Comparison of ENCODE assay signal across 22 cellular contexts in genomic region chr10:78968960-78969359, GRCh38.
A peak's percentile ranks its signal among the peaks of the same experiment; 100 is the strongest.
DNase-seq lines count a peak whose midpoint lies in the region; ATAC-seq, FAIRE-seq and TF ChIP-seq lines count a peak whose summit lies in the region.
"Had no signal": no experiment of that assay in that cellular context is flagged by ENCODE, and none has a peak within 500 bp of the region (broad histone marks: within the 10 kb centered on the region; RNA-seq: fewer than 3 reads in every experiment).

No MANE protein-coding gene starts in this region.

- H2BK15ac ChIP-seq in IMR-90 (ENCODE audit: low read depth, low read length) (no peak overlapping the region), H1 (ENCODE audit: low read length) (no peak overlapping the region)

- no peak overlapping the region for H3K56ac ChIP-seq in IMR-90 (ENCODE audit: extremely low read depth, insufficient read depth, low read length)
- H3K56ac ChIP-seq in H1 (replicated peaks; ENCODE audit: insufficient read length, low read depth, low read length): no peak overlapping the region

- H4K91ac ChIP-seq in IMR-90 (ENCODE audit: insufficient read depth, low read depth, low read length) (no peak overlapping the region), H1 (replicated peaks; ENCODE audit: insufficient read length, low read length) (no peak overlapping the region)

- no peaks in the 10 kb centered on the region for H3K9me3 Mint-ChIP-seq in nephron

- H3K14ac ChIP-seq in IMR-90 (replicated peaks; ENCODE audit: low read depth, low read length) (peak overlapping the region; percentile 61; the same call in 1 of the 2 replicates), H1 (ENCODE audit: insufficient read length) (no peak overlapping the region)

- H3K18ac ChIP-seq in IMR-90 (ENCODE audit: low read depth, low read length) (no peak overlapping the region), H1 (ENCODE audit: extremely low read depth, low read length) (no peak overlapping the region)

- H3K27me3 ChIP-seq in IMR-90 (ENCODE audit: control insufficient read depth, insufficient read depth, low read length) (no peaks in the 10 kb centered on the region), H1 (replicated peaks in 1 of 4; ENCODE audit: control insufficient read depth in 3 of 4, extremely low read depth in 1 of 4, insufficient read depth in 3 of 4, low read length in 3 of 4) (peaks cover 0 to 10% (median 1%) of the 10 kb centered on the region in 4 experiments; a peak in 2 of 7 replicates), thyroid gland (no peaks in the 10 kb centered on the region)

- WGBS in IMR-90 (ENCODE audit: extremely low coverage in 2 of 2, insufficient read length in 1 of 2), 2 experiments: 100% methylated on average over 1 of the region's 4 CpGs; no CpG with 5 or more reads in 1 of the 2 experiments
- WGBS in H1 (ENCODE audit: extremely low coverage in 1 of 2, insufficient coverage in 1 of 2, insufficient read length in 1 of 2, insufficient replicate concordance in 2 of 2, low coverage in 1 of 2, low lambda C conversion rate in 2 of 2, missing lambda C conversion rate in 1 of 2), 2 experiments: 88% methylated on average over 4 of the region's 4 CpGs; no CpG with 5 or more reads in 1 of the 2 experiments
- 87 to 91% methylated on average over 4 of the region's 4 CpGs for WGBS in thyroid gland, 2 donors

- no peak for FAIRE-seq in H1 (lab: Jason Lieb, UNC)
- FAIRE-seq: HTR-8/SVneo had no signal

- peaks cover 29% of the 10 kb centered on the region for H3K4me1 ChIP-seq in IMR-90 (ENCODE audit: control insufficient read depth, insufficient read depth, low read length)
- peaks cover 6 to 30% (median 25%) of the 10 kb centered on the region in 4 experiments for H3K4me1 ChIP-seq in H1 (replicated peaks in 1 of 4; ENCODE audit: control insufficient read depth in 3 of 4, insufficient read depth in 4 of 4, low read length in 3 of 4)
- H3K4me1 ChIP-seq in thyroid gland: peaks cover 34 to 63% of the 10 kb centered on the region in 2 donors

- H3K27me3 Mint-ChIP-seq in nephron (ENCODE audit: low read depth): peaks cover 4% of the 10 kb centered on the region

- H2AFZ ChIP-seq in IMR-90 (replicated peaks; ENCODE audit: low read length, poor library complexity): no peak overlapping the region
- no peak overlapping the region for H2AFZ ChIP-seq in H1 (ENCODE audit: low read length)
- H2AFZ ChIP-seq: GM23248 had no signal

- POLR2A ChIA-PET in IMR-90 (lab: Charles Lee; ENCODE audit: unreplicated experiment): no interaction called here
- POLR2A ChIA-PET in H1 (lab: Charles Lee; ENCODE audit: partially characterized antibody): interaction anchor here (0.9 kb wide), 1 partner anchor 43 kb away, joined by 3 read pairs; no protein-coding TSS in a partner anchor

- H3K79me2 ChIP-seq in H1 (ENCODE audit: control insufficient read depth in 1 of 2, insufficient read depth in 2 of 2, low read length in 2 of 2): no peaks in the 10 kb centered on the region

- H4K5ac ChIP-seq in IMR-90 (ENCODE audit: low read depth, low read length) (no peak overlapping the region), H1 (ENCODE audit: insufficient read length, low read depth, low read length) (no peak overlapping the region)

- H3K9ac ChIP-seq in IMR-90 (ENCODE audit: low read depth, low read length): no peak overlapping the region
- H3K9ac ChIP-seq in H1 (replicated peaks in 1 of 4; ENCODE audit: extremely low read depth in 1 of 4, low read depth in 3 of 4, low read length in 3 of 4): no peak overlapping the region
- H3K9ac ChIP-seq: GM23248 had no signal

- H3K27ac Mint-ChIP-seq in nephron: peak overlapping the region in 2 of 3 experiments; percentile 4 to 39

- in situ Hi-C loops in IMR-90 (cut with MboI; ENCODE audit: low sequenced_read_pairs): no loop called here

- peaks cover 20% of the 10 kb centered on the region for H3K4me1 Mint-ChIP-seq in nephron

- no peak overlapping the region for H2AK9ac ChIP-seq in IMR-90 (replicated peaks; ENCODE audit: low read depth, low read length, poor library complexity)

- H3K79me1 ChIP-seq in IMR-90 (ENCODE audit: low read depth in 1 of 2, low read length in 2 of 2) (peaks cover 5 to 8% of the 10 kb centered on the region in 2 experiments; a peak in 3 of 4 replicates), H1 (ENCODE audit: low read depth, low read length) (no peaks in the 10 kb centered on the region; the same call in 1 of the 2 replicates)

- TF ChIP-seq POLR2A in IMR-90 (IDR thresholded peaks at IDR 0.05; ENCODE audit: low read depth, low read length) (no peak), H1 (IDR thresholded peaks at IDR 0.05; ENCODE audit: control extremely low read depth in 1 of 2, low read depth in 2 of 2, low read length in 2 of 2) (no peak), thyroid gland (IDR thresholded peaks at IDR 0.05) (no peak)

- H4K8ac ChIP-seq in IMR-90 (ENCODE audit: low read depth in 2 of 2, low read length in 2 of 2) (no peak overlapping the region), H1 (ENCODE audit: extremely low read depth, insufficient read depth, low read length) (no peak overlapping the region)

- TF ChIP-seq CTCF in IMR-90 (conservative IDR thresholded peaks at IDR 0.05; ENCODE audit: low read depth, low read length): no peak
- TF ChIP-seq CTCF in H1 (IDR thresholded peaks at IDR 0.05; ENCODE audit: control extremely low read depth in 1 of 3, insufficient read depth in 1 of 3, low read depth in 1 of 3, low read length in 3 of 3): no peak
- no peak for TF ChIP-seq CTCF in nephron (IDR thresholded peaks at IDR 0.05; ENCODE audit: unreplicated experiment in 3 of 3)
- no peak for TF ChIP-seq CTCF in thyroid gland (IDR thresholded peaks at IDR 0.05)

- DNase-seq in IMR-90: no peak
- DNase-seq in H1 (ENCODE audit: low read depth in 1 of 2, low spot score in 2 of 2): no peak
- no peak for DNase-seq in thyroid gland
- no peak for DNase-seq in NCI-H2196 (lab: John Stamatoyannopoulos, UW; ENCODE audit: unreplicated experiment)
- DNase-seq in activated CD4-positive, alpha-beta T cell treated with anti-CD3 and anti-CD28 coated beads, Interleukin-2, amount 50 U/mL, for 4 hours: no peak
- DNase-seq: DMS79 treated with DMSO at 0.1 percent for 48 hours; GM23248; HCEC 1CT; Kasumi-1; MM.1S; NCI-H1092; NCI-H146; NCI-H2029 treated with DMSO at 0.1 percent for 48 hours; NCI-H2171; NCI-H446; NCI-H69; NK-92 treated with Interleukin-12 subunit alpha and Interleukin-12 subunit beta, amount 100 ng/mL, for 24 hours; SHP77 had no signal

- no peak for TF ChIP-seq RAD21 in IMR-90 (IDR thresholded peaks at IDR 0.05; ENCODE audit: low read length)
- TF ChIP-seq RAD21 in H1 (IDR thresholded peaks at IDR 0.05 in 1 of 2, conservative IDR thresholded peaks at IDR 0.05 in 1 of 2; ENCODE audit: low read depth in 2 of 2, low read length in 2 of 2): no peak

- no peaks in the 10 kb centered on the region for H3K36me3 Mint-ChIP-seq in nephron (ENCODE audit: low read depth)

- TF ChIP-seq EP300 in H1 (IDR thresholded peaks at IDR 0.05; ENCODE audit: borderline replicate concordance in 1 of 2, low read depth in 2 of 2, low read length in 2 of 2): no peak

- H3K4me3 ChIP-seq in IMR-90 (ENCODE audit: insufficient read depth, low read depth, low read length): no peak overlapping the region
- no peak overlapping the region for H3K4me3 ChIP-seq in H1 (ENCODE audit: extremely low read depth in 1 of 4, insufficient read depth in 2 of 4, low read depth in 3 of 4, low read length in 4 of 4)
- no peak overlapping the region for H3K4me3 ChIP-seq in thyroid gland (replicated peaks in 1 of 3)
- H3K4me3 ChIP-seq: GM23248, SK-N-MC had no signal

- H3K27ac ChIP-seq in IMR-90 (ENCODE audit: insufficient read depth, low read length) (no peak overlapping the region), H1 (ENCODE audit: low read depth, low read length) (no peak overlapping the region), thyroid gland (peak overlapping the region; percentile 29 to 40 (median 31))
- H3K27ac ChIP-seq: GM23248, SK-N-MC had no signal

- peaks cover 12% of the 10 kb centered on the region for H3K9me1 ChIP-seq in IMR-90 (ENCODE audit: insufficient read depth, low read length)

- H4K20me1 ChIP-seq in IMR-90 (ENCODE audit: insufficient read depth, low read length) (no peaks in the 10 kb centered on the region; the same call in 1 of the 2 replicates), H1 (replicated peaks in 1 of 2; ENCODE audit: control insufficient read depth in 1 of 2, insufficient read depth in 2 of 2, low read length in 2 of 2) (no peaks in the 10 kb centered on the region)

- no peaks in the 10 kb centered on the region for H3K36me3 ChIP-seq in IMR-90 (ENCODE audit: control insufficient read depth, insufficient read depth, low read length)
- H3K36me3 ChIP-seq in H1 (ENCODE audit: control insufficient read depth in 2 of 4, insufficient read depth in 4 of 4, low read length in 3 of 4): no peaks in the 10 kb centered on the region
- no peaks in the 10 kb centered on the region for H3K36me3 ChIP-seq in thyroid gland

- BruUV-seq in IMR-90 (replicated peaks; lab: Mats Ljungman, UMichigan): no TSS peak

- no peak overlapping the region for H3K23ac ChIP-seq in IMR-90 (ENCODE audit: low read depth, low read length)
- no peak overlapping the region for H3K23ac ChIP-seq in H1 (ENCODE audit: insufficient read length)

- peaks cover 4% of the 10 kb centered on the region; the same call in 1 of the 2 replicates for H3K23me2 ChIP-seq in H1 (ENCODE audit: low read depth, low read length)

- intact Hi-C loops in IMR-90 (cut with micrococcal nuclease) (no loop called here), thyroid gland (cut with DNase I) (loop anchor here (5.0 kb wide), 1 partner anchor 178 kb away; no protein-coding TSS in a partner anchor)

- H3K9me3 ChIP-seq in IMR-90 (ENCODE audit: control insufficient read depth, insufficient read depth, low read length) (no peaks in the 10 kb centered on the region), H1 (ENCODE audit: insufficient read depth in 2 of 2, low read depth in 1 of 2, low read length in 1 of 2) (no peaks in the 10 kb centered on the region), thyroid gland (no peaks in the 10 kb centered on the region)

- H2BK20ac ChIP-seq in IMR-90 (ENCODE audit: low read depth, low read length): peak overlapping the region; percentile 59; the same call in 1 of the 2 replicates
- no peak overlapping the region for H2BK20ac ChIP-seq in H1 (ENCODE audit: low read length)

- H3K4ac ChIP-seq in IMR-90 (ENCODE audit: low read depth, low read length) (peak overlapping the region; percentile 54), H1 (replicated peaks; ENCODE audit: insufficient read length, low read depth, low read length) (no peak overlapping the region)

- H3K4me3 Mint-ChIP-seq in nephron: no peak overlapping the region

- H2BK120ac ChIP-seq in IMR-90 (ENCODE audit: low read depth, low read length) (peak overlapping the region; percentile 47; the same call in 1 of the 2 replicates), H1 (replicated peaks; ENCODE audit: low read depth, low read length) (no peak overlapping the region)

- H3K4me2 ChIP-seq in IMR-90 (ENCODE audit: low read depth, low read length) (no peak overlapping the region), H1 (ENCODE audit: insufficient read depth in 1 of 2, low read depth in 2 of 2, low read length in 2 of 2) (no peak overlapping the region)

- 0 out of 2 replicates have a peak overlapping the region, but pooled peaks have one; percentile 17 for H2BK12ac ChIP-seq in H1 (ENCODE audit: low read depth, low read length)

- no peak overlapping the region for H2AK5ac ChIP-seq in IMR-90 (ENCODE audit: low read depth, low read length)
- H2AK5ac ChIP-seq in H1 (ENCODE audit: low read depth, low read length): no peak overlapping the region

- CTCF ChIA-PET in IMR-90 (lab: Yijun Ruan, JAX): no interaction called here
- CTCF ChIA-PET in H1 (lab: Charles Lee; ENCODE audit: partially characterized antibody): interaction anchor here (0.7 to 1.6 kb wide), 8 partner anchors 13 to 226 kb away, joined by 3 to 4 read pairs (median 3); no protein-coding TSS in a partner anchor

- dilution Hi-C loops in IMR-90 (cut with HindIII; ENCODE audit: low sequenced_read_pairs, unreplicated experiment): no loop called here

- H2BK5ac ChIP-seq in IMR-90 (ENCODE audit: low read depth, low read length, poor library complexity, severe bottlenecking) (no peak overlapping the region), H1 (ENCODE audit: low read depth, low read length) (no peak overlapping the region)

- ATAC-seq in IMR-90 (ENCODE audit: low read depth): no peak
- ATAC-seq in GM18868 (IDR thresholded peaks at IDR 0.05; ENCODE audit: unreplicated experiment): no peak

Comparison
In these comparisons a context has a peak if more than half of its experiments do, and no peak if none do; other contexts are left out.
1. H3K27ac ChIP-seq: peak in thyroid gland (3 of 3); none in IMR-90 (single experiment) and H1 (single experiment).